17 cellular contexts compared by ENCODE assay signal in genomic region chr6:110756817-110757216, GRCh38. TPM values are rescaled to one million over a fixed set of nuclear protein-coding genes. Genes with fewer than 3 reads are reported as not detected.
A peak's percentile ranks its signal among the peaks of the same experiment; 100 is the strongest.
DNase-seq lines count a peak whose midpoint lies in the region; ATAC-seq and TF ChIP-seq lines count a peak whose summit lies in the region.
"Had no signal": no experiment of that assay in that cellular context is flagged by ENCODE, and none has a peak within 500 bp of the region (broad histone marks: within the 10 kb centered on the region; RNA-seq: fewer than 3 reads in every experiment).

No MANE protein-coding gene starts in this region.

- no peak overlapping the region for H3K4me3 Mint-ChIP-seq in mesothelial cell of epicardium
- H3K4me3 Mint-ChIP-seq: CD14-positive monocyte; nephron progenitor cell; stimulated activated effector memory CD8-positive, alpha-beta T cell treated with anti-CD3 and anti-CD28 coated beads, Interleukin-12 subunit alpha, Interleukin-12 subunit beta, amount 100 ng/mL, for 72 hours had no signal

- peak; percentile 84 for ATAC-seq in GM18520 (IDR thresholded peaks at IDR 0.05; ENCODE audit: unreplicated experiment)
- peak; percentile 68 for ATAC-seq in GM21529 (IDR thresholded peaks at IDR 0.05; ENCODE audit: unreplicated experiment)
- ATAC-seq in HG03469 (IDR thresholded peaks at IDR 0.05; ENCODE audit: unreplicated experiment): peak; percentile 52
- ATAC-seq in heart right ventricle: no peak
- ATAC-seq: sciatic nerve; stimulated activated effector memory CD8-positive, alpha-beta T cell treated with anti-CD3 and anti-CD28 coated beads, Interleukin-12 subunit alpha, Interleukin-12 subunit beta, amount 100 ng/mL, for 72 hours had no signal

- H3K4me1 ChIP-seq in heart right ventricle: peaks cover 0 to 2% (median 0%) of the 10 kb centered on the region in 9 donors
- H3K4me1 ChIP-seq: left ventricle myocardium inferior had no signal

- no peaks in the 10 kb centered on the region for H3K36me3 Mint-ChIP-seq in mesothelial cell of epicardium
- H3K36me3 Mint-ChIP-seq: stimulated activated effector memory CD8-positive, alpha-beta T cell treated with anti-CD3 and anti-CD28 coated beads, Interleukin-12 subunit alpha, Interleukin-12 subunit beta, amount 100 ng/mL, for 72 hours had no signal

- H3K9me3 ChIP-seq in heart right ventricle: no peaks in the 10 kb centered on the region
- H3K9me3 ChIP-seq: left ventricle myocardium inferior had no signal

- H3K27me3 ChIP-seq in heart right ventricle: no peaks in the 10 kb centered on the region

- H3K27ac Mint-ChIP-seq in mesothelial cell of epicardium: peak overlapping the region; percentile 0
- H3K27ac Mint-ChIP-seq: nephron progenitor cell; stimulated activated effector memory CD8-positive, alpha-beta T cell treated with anti-CD3 and anti-CD28 coated beads, Interleukin-12 subunit alpha, Interleukin-12 subunit beta, amount 100 ng/mL, for 72 hours had no signal

- TF ChIP-seq CTCF in mesothelial cell of epicardium (IDR thresholded peaks at IDR 0.05; ENCODE audit: unreplicated experiment) (no peak), heart right ventricle (IDR thresholded peaks at IDR 0.05) (no peak)

- 84 to 87% methylated on average over 2 of the region's 2 CpGs for WGBS in heart right ventricle, 2 donors

- DNase-seq in mesothelial cell of epicardium (ENCODE audit: low spot score in 2 of 2, unreplicated experiment in 2 of 2): no peak
- DNase-seq in heart right ventricle: no peak
- DNase-seq in NCI-H1105 treated with DMSO at 0.1 percent for 48 hours (lab: John Stamatoyannopoulos, UW): no peak
- no peak for DNase-seq in stimulated activated naive CD4-positive, alpha-beta T cell treated with Interleukin-2 at 50 U/mL for 16 hours (lab: John Stamatoyannopoulos, UW)
- DNase-seq: activated effector memory CD4-positive, alpha-beta T cell treated with anti-CD3 and anti-CD28 coated beads, Interleukin-2, amount 50 U/mL, for 16 hours; dermis blood vessel endothelial cell; left ventricle myocardium inferior; NCI-H2029 treated with DMSO at 0.1 percent for 48 hours; nephron progenitor cell; SIG-M5; stimulated activated CD4-positive, alpha-beta T cell treated with anti-CD3 and anti-CD28 coated beads, Interleukin-4, amount 100 ng/mL, for 4 hours had no signal

- H3K27ac ChIP-seq in heart right ventricle: no peak overlapping the region
- H3K27ac ChIP-seq: left ventricle myocardium inferior had no signal

- H3K36me3 ChIP-seq in heart right ventricle: no peaks in the 10 kb centered on the region
- H3K36me3 ChIP-seq: left ventricle myocardium inferior had no signal

- no peaks in the 10 kb centered on the region for H3K9me3 Mint-ChIP-seq in mesothelial cell of epicardium
- H3K9me3 Mint-ChIP-seq: CD14-positive monocyte; nephron progenitor cell; stimulated activated effector memory CD8-positive, alpha-beta T cell treated with anti-CD3 and anti-CD28 coated beads, Interleukin-12 subunit alpha, Interleukin-12 subunit beta, amount 100 ng/mL, for 72 hours had no signal

- intact Hi-C loops in heart right ventricle (cut with DNase I): no loop called here

- H3K4me3 ChIP-seq in heart right ventricle: no peak overlapping the region
- H3K4me3 ChIP-seq: left ventricle myocardium inferior had no signal

- no peaks in the 10 kb centered on the region for H3K27me3 Mint-ChIP-seq in mesothelial cell of epicardium (ENCODE audit: low read depth)

- peaks cover 14% of the 10 kb centered on the region for H3K4me1 Mint-ChIP-seq in mesothelial cell of epicardium
- H3K4me1 Mint-ChIP-seq: nephron progenitor cell had no signal

RNA-seq across cellular contexts. Expression of gene CDK19, which starts 58.5 kb away (rescaled TPM):
- 37.7 to 41.6 TPM (median 38.9 TPM) in 3 replicates for total RNA-seq in mesothelial cell of epicardium
- 10 to 100 TPM in 3 of 10 donors, 1 to 10 TPM in 7; 4.6 to 13.0 (median 8.7) TPM for total RNA-seq in heart right ventricle
- polyA plus RNA-seq in heart right ventricle: 1 to 10 TPM; 3.9 to 4.1 TPM

Comparison
In these comparisons a context has a peak if more than half of its experiments do, and no peak if none do; other contexts are left out.
1. ATAC-seq: peak in GM18520 (single experiment), GM21529 (single experiment) and HG03469 (single experiment); none in heart right ventricle (0 of 8).